1 cellular context compared by ENCODE assay signal in genomic region chr1:230112131-230112701, GRCh38.
TF ChIP-seq lines count a peak whose summit lies in the region.

No MANE protein-coding gene starts in this region.

TF ChIP-seq in GM23338, 12 proteins besides CTCF, POLR2A, EP300 and RAD21 (continued from another document):
- TF ChIP-seq REST (IDR thresholded peaks at IDR 0.05; ENCODE audit: unreplicated experiment): no peak
TF ChIP-seq in GM23338: peak in this region for 0.
